Comparison of ENCODE assay signal across 16 cellular contexts in genomic region chr20:10609726-10610125, GRCh38.
DNase-seq lines count a peak whose midpoint lies in the region; ATAC-seq, FAIRE-seq and TF ChIP-seq lines count a peak whose summit lies in the region.
"Had no signal": no experiment of that assay in that cellular context is flagged by ENCODE, and none has a peak within 500 bp of the region (broad histone marks: within the 10 kb centered on the region; RNA-seq: fewer than 3 reads in every experiment).

No MANE protein-coding gene starts in this region.

- no peaks in the 10 kb centered on the region for H3K9me2 ChIP-seq in PC-9 (ENCODE audit: insufficient read depth)

- in situ Hi-C loops in transverse colon (cut with MboI; ENCODE audit: low pct_ligation_motif_present in 1 of 4, low pct_unique_long_range_greater_than_20kb in 1 of 4, low sequenced_read_pairs in 3 of 4) = no loop called here

- POLR2A ChIA-PET in PC-9 (lab: Charles Lee; ENCODE audit: unreplicated experiment) = interaction anchor here (0.7 kb wide), 1 partner anchor 146 kb away, joined by 8 read pairs; no protein-coding TSS in a partner anchor

- H4K20me1 ChIP-seq in PC-9 (ENCODE audit: insufficient read depth) = no peaks in the 10 kb centered on the region

- H3K4me1 ChIP-seq in PC-9 (replicated peaks; ENCODE audit: insufficient read depth) = peaks cover 19% of the 10 kb centered on the region
- no peaks in the 10 kb centered on the region for H3K4me1 ChIP-seq in transverse colon

- TF ChIP-seq POLR2A in transverse colon (IDR thresholded peaks at IDR 0.05) = no peak

- H3K9me3 ChIP-seq in PC-9 (ENCODE audit: insufficient read depth, low read depth) (no peaks in the 10 kb centered on the region), transverse colon (no peaks in the 10 kb centered on the region)
- H3K9me3 ChIP-seq: pancreas had no signal

- TF ChIP-seq CTCF in PC-9 (conservative IDR thresholded peaks at IDR 0.05) = no peak
- no peak for TF ChIP-seq CTCF in omental fat pad (IDR thresholded peaks at IDR 0.05)
- TF ChIP-seq CTCF in transverse colon (IDR thresholded peaks at IDR 0.05) = no peak

- CTCF ChIA-PET in PC-9 (lab: Charles Lee) = no interaction called here

- no peaks in the 10 kb centered on the region for H3K27me3 ChIP-seq in PC-9 (ENCODE audit: insufficient read depth, low read depth)
- H3K27me3 ChIP-seq in transverse colon = no peaks in the 10 kb centered on the region
- H3K27me3 ChIP-seq: pancreas had no signal

- DNase-seq in PC-9 (no peak), fibroblast of peridontal ligament (ENCODE audit: extremely low read depth) (peak; percentile 68), omental fat pad (ENCODE audit: low spot score) (no peak), transverse colon (no peak), COR-L47 (lab: John Stamatoyannopoulos, UW) (no peak), RCC 7860 (ENCODE audit: low spot score) (no peak), NCI-H226 (no peak)
- DNase-seq: activated CD4-positive, CD25-positive, alpha-beta regulatory T cell treated with anti-CD3 and anti-CD28 coated beads, Interleukin-2, amount 50 U/mL, for 72 hours; CD4-positive, CD25-positive, alpha-beta regulatory T cell; effector CD8-positive, alpha-beta T cell; GDM1; GOT3; pancreas; SW 1271 had no signal

- no peak overlapping the region for H2AFZ ChIP-seq in PC-9

- peak overlapping the region; percentile 47 for H3K27ac ChIP-seq in PC-9
- peak overlapping the region; percentile 23 to 64 (median 32) for H3K27ac ChIP-seq in transverse colon

- H3K79me2 ChIP-seq in PC-9 (ENCODE audit: low read depth) = 0 out of 2 replicates have a peak, but pooled peaks cover 6% of the 10 kb centered on the region

- intact Hi-C loops in PC-9 (cut with micrococcal nuclease; ENCODE audit: unreplicated experiment) (no loop called here), transverse colon (cut with DNase I; ENCODE audit: low total_unique reads) (loop anchor here (5.0 kb wide), 1 partner anchor 593 kb away; no protein-coding TSS in a partner anchor)

- no peaks in the 10 kb centered on the region; the same call in 1 of the 2 replicates for H3K36me3 ChIP-seq in PC-9 (ENCODE audit: low read depth)
- no peaks in the 10 kb centered on the region for H3K36me3 ChIP-seq in transverse colon
- H3K36me3 ChIP-seq: pancreas had no signal

- peak; percentile 11 for ATAC-seq in omental fat pad (ENCODE audit: low FRiP score)
- no peak for ATAC-seq in HG02571 (IDR thresholded peaks at IDR 0.05; ENCODE audit: unreplicated experiment)
- ATAC-seq: left lobe of liver had no signal

- TF ChIP-seq EP300 in transverse colon (IDR thresholded peaks at IDR 0.05; ENCODE audit: low read depth) = no peak

- no TSS peak for BruUV-seq in PC-9 (replicated peaks; lab: Mats Ljungman, UMichigan)

- H3K4me3 ChIP-seq in PC-9 = no peak overlapping the region
- no peak overlapping the region for H3K4me3 ChIP-seq in transverse colon
- H3K4me3 ChIP-seq: pancreas had no signal

- FAIRE-seq in RCC 7860 (lab: Jason Lieb, UNC) = no peak
- FAIRE-seq: pancreas had no signal

- peak overlapping the region; percentile 7; the same call in 1 of the 2 replicates for H3K4me2 ChIP-seq in PC-9

- H3F3A ChIP-seq in PC-9 (ENCODE audit: insufficient read depth, low read depth) = no peaks in the 10 kb centered on the region
